Comparison of ENCODE assay signal across 8 cellular contexts in genomic region chr12:93785262-93786010, GRCh38.
DNase-seq lines count a peak whose midpoint lies in the region; ATAC-seq, FAIRE-seq and TF ChIP-seq lines count a peak whose summit lies in the region.

No MANE protein-coding gene starts in this region.

- H3K4me3 ChIP-seq in astrocyte of the cerebellum (ENCODE audit: low read depth, low read length), result no peak overlapping the region

- peak overlapping the region; percentile 34; the same call in 1 of the 2 replicates for H3K27ac ChIP-seq in RWPE1

- CTCF ChIA-PET in RWPE1 (lab: Yijun Ruan, JAX), result interaction anchor here (1.3 kb wide), 1 partner anchor 316 kb away, joined by 6 read pairs; no protein-coding TSS in a partner anchor

- peak; percentile 92 for DNase-seq in RWPE1 (ENCODE audit: low spot score)
- DNase-seq in astrocyte of the cerebellum (ENCODE audit: low read depth), result peak; percentile 69
- DNase-seq in stimulated activated CD4-positive, alpha-beta T cell treated with anti-CD3 and anti-CD28 coated beads, Interleukin-2, amount 100 ng/mL, for 24 hours, result peak; percentile 41 to 59
- no peak for DNase-seq in GM10266 (ENCODE audit: extremely low spot score)

- FAIRE-seq in islet of Langerhans (lab: Jason Lieb, UNC), result peak; percentile 88

- peak; percentile 71 for ATAC-seq in GM18520 (IDR thresholded peaks at IDR 0.05; ENCODE audit: unreplicated experiment)
- ATAC-seq in HG02981 (IDR thresholded peaks at IDR 0.05; ENCODE audit: unreplicated experiment), result no peak
- no peak for ATAC-seq in HG02623 (IDR thresholded peaks at IDR 0.05; ENCODE audit: unreplicated experiment)

- TF ChIP-seq CTCF in RWPE1 (conservative IDR thresholded peaks at IDR 0.05; ENCODE audit: low read depth) (no peak), astrocyte of the cerebellum (IDR thresholded peaks at IDR 0.05; ENCODE audit: low read depth, low read length, missing control alignments) (no peak), GM10266 (IDR thresholded peaks at IDR 0.05; ENCODE audit: control insufficient read depth, insufficient read depth, low read depth, missing control alignments) (no peak)

- POLR2A ChIA-PET in RWPE1 (lab: Yijun Ruan, JAX; ENCODE audit: low non-redundant PET), result no interaction called here

- in situ Hi-C loops in astrocyte of the cerebellum (cut with HindIII; ENCODE audit: low sequenced_read_pairs), result no loop called here
